In genomic region chr7:108097703-108098102, GRCh38 we compare ENCODE assay signal across 10 cellular contexts. TPM values are rescaled to one million over a fixed set of nuclear protein-coding genes. Genes with fewer than 3 reads are reported as not detected.
A peak's percentile ranks its signal among the peaks of the same experiment; 100 is the strongest.
DNase-seq lines count a peak whose midpoint lies in the region; ATAC-seq, FAIRE-seq and TF ChIP-seq lines count a peak whose summit lies in the region.
"Had no signal": no experiment of that assay in that cellular context is flagged by ENCODE, and none has a peak within 500 bp of the region (broad histone marks: within the 10 kb centered on the region; RNA-seq: fewer than 3 reads in every experiment).

No MANE protein-coding gene starts in this region.

- 46% methylated on average over 7 of the region's 7 CpGs for WGBS in K562 (ENCODE audit: insufficient coverage, low coverage, missing lambda C conversion rate)

- no peak overlapping the region for H3K27ac Mint-ChIP-seq in mesothelial cell of epicardium
- no peak overlapping the region for H3K27ac Mint-ChIP-seq in T-helper 2 cell treated with Interferon-gamma antibody and Interleukin-4, amounts not matched to agents 5 μg/mL and 100 μg/mL, for 36 hours
- H3K27ac Mint-ChIP-seq: T-cell had no signal

- H3K4me3 ChIP-seq in KMS-11 (IDR thresholded peaks at IDR 0.05; ENCODE audit: insufficient read depth, low read depth, low read length) (no peak overlapping the region), K562 (no peak overlapping the region), left lung (no peak overlapping the region)

- TF ChIP-seq RAD21 in K562 (CRISPR knock-in tag; conservative IDR thresholded peaks at IDR 0.05 in 1 of 2, IDR thresholded peaks at IDR 0.05 in 1 of 2) = peak; percentile 28 to 78; a peak in 3 of 4 replicates

- no peak for TF ChIP-seq POLR2A in K562 (conservative IDR thresholded peaks at IDR 0.05)

- CTCF ChIA-PET in K562 (lab: Yijun Ruan, JAX; ENCODE audit: low intra/inter-chr PET ratio) = no interaction called here

- H3K27ac ChIP-seq in KMS-11 (no peak overlapping the region), K562 (ENCODE audit: extremely low read depth, low read depth, low read length) (no peak overlapping the region), left lung (no peak overlapping the region)

- TF ChIP-seq CTCF in KMS-11 (conservative IDR thresholded peaks at IDR 0.05; ENCODE audit: low read depth, low read length) (peak; percentile 48; the same call in 1 of the 2 replicates), K562 (IDR thresholded peaks at IDR 0.05 in 2 of 3, conservative IDR thresholded peaks at IDR 0.05 in 1 of 3; ENCODE audit: insufficient read depth in 2 of 3, low read depth in 1 of 3, low read length in 3 of 3) (peak; percentile 66 to 78 (median 73)), mesothelial cell of epicardium (IDR thresholded peaks at IDR 0.05; ENCODE audit: unreplicated experiment) (peak; percentile 40), left lung (IDR thresholded peaks at IDR 0.05) (peak in 1 of 2 donors; percentile 22)

- H3K36me3 Mint-ChIP-seq in mesothelial cell of epicardium = no peaks in the 10 kb centered on the region
- H3K36me3 Mint-ChIP-seq in T-helper 2 cell treated with Interferon-gamma antibody and Interleukin-4, amounts not matched to agents 5 μg/mL and 100 μg/mL, for 36 hours (ENCODE audit: low read depth) = no peaks in the 10 kb centered on the region
- H3K36me3 Mint-ChIP-seq: T-cell had no signal

- DNase-seq in D341Med (ENCODE audit: low spot score) (peak; percentile 59), K562 (ENCODE audit: extremely low read depth in 1 of 4, low spot score in 3 of 4) (peak; percentile 60 to 71 (median 64)), mesothelial cell of epicardium (ENCODE audit: low spot score in 2 of 2, unreplicated experiment in 2 of 2) (no peak), amygdala (lab: John Stamatoyannopoulos, UW) (no peak), NCI-H1048 (lab: John Stamatoyannopoulos, UW) (no peak), left lung (no peak)
- no peak for DNase-seq in T-helper 2 cell treated with Interferon-gamma antibody and Interleukin-4, amounts not matched to agents 5 μg/mL and 100 μg/mL, for 36 hours (ENCODE audit: low spot score)
- DNase-seq: activated effector memory CD4-positive, alpha-beta T cell treated with anti-CD3 and anti-CD28 coated beads, Interleukin-2, amount 50 U/mL, for 16 hours; T-cell had no signal

- H3K27me3 ChIP-seq in KMS-11 (ENCODE audit: insufficient read depth, low read depth) (no peaks in the 10 kb centered on the region), K562 (ENCODE audit: control insufficient read depth in 2 of 2, insufficient read depth in 2 of 2, low read length in 2 of 2) (no peaks in the 10 kb centered on the region), left lung (no peaks in the 10 kb centered on the region)

- H3K4me3 Mint-ChIP-seq in mesothelial cell of epicardium = no peak overlapping the region
- H3K4me3 Mint-ChIP-seq in T-helper 2 cell treated with Interferon-gamma antibody and Interleukin-4, amounts not matched to agents 5 μg/mL and 100 μg/mL, for 36 hours = no peak overlapping the region
- H3K4me3 Mint-ChIP-seq: T-cell had no signal

- H4K20me1 ChIP-seq in KMS-11 (ENCODE audit: insufficient read depth) (no peaks in the 10 kb centered on the region), K562 (replicated peaks; ENCODE audit: control insufficient read depth, insufficient read depth, low read length) (no peaks in the 10 kb centered on the region)

- no peaks in the 10 kb centered on the region for H3K27me3 Mint-ChIP-seq in mesothelial cell of epicardium (ENCODE audit: low read depth)
- H3K27me3 Mint-ChIP-seq in T-helper 2 cell treated with Interferon-gamma antibody and Interleukin-4, amounts not matched to agents 5 μg/mL and 100 μg/mL, for 36 hours (ENCODE audit: low read depth) = peaks cover 21% of the 10 kb centered on the region

- no peak overlapping the region for H3K4me2 ChIP-seq in KMS-11
- H3K4me2 ChIP-seq in K562 (ENCODE audit: insufficient read depth, low read length) = no peak overlapping the region

- H3K9me3 Mint-ChIP-seq in mesothelial cell of epicardium = no peaks in the 10 kb centered on the region
- no peaks in the 10 kb centered on the region for H3K9me3 Mint-ChIP-seq in T-helper 2 cell treated with Interferon-gamma antibody and Interleukin-4, amounts not matched to agents 5 μg/mL and 100 μg/mL, for 36 hours
- H3K9me3 Mint-ChIP-seq: T-cell had no signal

- in situ Hi-C loops in K562 (cut with MboI) = no loop called here

- TF ChIP-seq EP300 in K562 (IDR thresholded peaks at IDR 0.05; ENCODE audit: low read length) = no peak

- peak; percentile 68 for ATAC-seq in K562
- no peak for ATAC-seq in left lung
- ATAC-seq: T-cell had no signal

- H3K4me1 ChIP-seq in KMS-11 (ENCODE audit: low read depth, poor library complexity, severe bottlenecking) (no peaks in the 10 kb centered on the region), K562 (replicated peaks in 1 of 2; ENCODE audit: control insufficient read depth in 2 of 2, insufficient read depth in 2 of 2, low read length in 2 of 2) (peaks cover 4 to 17% of the 10 kb centered on the region in 2 experiments), left lung (peaks cover 15 to 16% of the 10 kb centered on the region in 2 donors)

- intact Hi-C loops in K562 (cut with micrococcal nuclease) = loop anchor here (5.0 kb wide), 1 partner anchor 60 kb away; no protein-coding TSS in a partner anchor
- intact Hi-C loops in left lung (cut with DNase I) = no loop called here

- H3K9me3 ChIP-seq in K562 (replicated peaks; ENCODE audit: control insufficient read depth, insufficient read depth, low read depth, low read length) (no peaks in the 10 kb centered on the region), left lung (no peaks in the 10 kb centered on the region)

- no peak overlapping the region for H2AFZ ChIP-seq in KMS-11 (ENCODE audit: low read depth)
- peak overlapping the region; percentile 42 for H2AFZ ChIP-seq in K562 (ENCODE audit: low read depth, low read length)

- POLR2A ChIA-PET in K562 (lab: Yijun Ruan, JAX) = interaction anchor here (0.9 to 1.2 kb wide), 2 partner anchors 8 to 17 kb away, joined by 3 read pairs; no protein-coding TSS in a partner anchor

- H3K4me1 Mint-ChIP-seq in mesothelial cell of epicardium = peaks cover 50% of the 10 kb centered on the region
- no peaks in the 10 kb centered on the region for H3K4me1 Mint-ChIP-seq in T-helper 2 cell treated with Interferon-gamma antibody and Interleukin-4, amounts not matched to agents 5 μg/mL and 100 μg/mL, for 36 hours (ENCODE audit: low read depth)
- H3K4me1 Mint-ChIP-seq: T-cell had no signal

- H3K79me2 ChIP-seq in KMS-11 (ENCODE audit: insufficient read depth, low read depth) = no peaks in the 10 kb centered on the region
- no peaks in the 10 kb centered on the region for H3K79me2 ChIP-seq in K562 (ENCODE audit: control insufficient read depth, insufficient read depth, low read length)

- no peaks in the 10 kb centered on the region for H3K9me1 ChIP-seq in K562 (ENCODE audit: control insufficient read depth, insufficient read depth, low read length)

- peak; percentile 42 for FAIRE-seq in K562 (lab: Jason Lieb, UNC)

- H3K36me3 ChIP-seq in KMS-11 (ENCODE audit: insufficient read depth) (no peaks in the 10 kb centered on the region), K562 (ENCODE audit: control insufficient read depth, insufficient read depth, low read length) (no peaks in the 10 kb centered on the region), left lung (no peaks in the 10 kb centered on the region)

- BruUV-seq in K562 (replicated peaks; lab: Mats Ljungman, UMichigan) = no TSS peak

- H3K9ac ChIP-seq in KMS-11 (no peak overlapping the region), K562 (ENCODE audit: insufficient read depth in 1 of 2, low read depth in 2 of 2, low read length in 2 of 2) (no peak overlapping the region)

TF ChIP-seq in K562, 482 proteins besides CTCF, POLR2A, EP300 and RAD21 (continues in another document):
- TF ChIP-seq ZNF384 (IDR thresholded peaks at IDR 0.05; ENCODE audit: low read depth, low read length) (0 out of 2 replicates have a peak, but pooled peaks have one; percentile 18), XRCC5 (IDR thresholded peaks at IDR 0.05; ENCODE audit: low read depth, low read length) (0 out of 2 replicates have a peak, but pooled peaks have one; percentile 38), ZNF57 (CRISPR knock-in tag; IDR thresholded peaks at IDR 0.05) (no peak)
- TF ChIP-seq, protein P1, sequence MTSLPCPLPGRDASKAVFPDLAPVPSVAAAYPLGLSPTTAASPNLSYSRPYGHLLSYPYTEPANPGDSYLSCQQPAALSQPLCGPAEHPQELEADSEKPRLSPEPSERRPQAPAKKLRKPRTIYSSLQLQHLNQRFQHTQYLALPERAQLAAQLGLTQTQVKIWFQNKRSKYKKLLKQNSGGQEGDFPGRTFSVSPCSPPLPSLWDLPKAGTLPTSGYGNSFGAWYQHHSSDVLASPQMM (CRISPR knock-in tag; IDR thresholded peaks at IDR 0.05) = no peak

RNA-seq across cellular contexts. Expression of gene LAMB4, which starts 32.5 kb away (rescaled TPM):
- total RNA-seq in K562 (2011; cell fraction: chromatin; rRNA removed; ENCODE audit: low replicate concordance) = not detected in 2 replicates
- total RNA-seq in K562 (2011; cell fraction: nucleolus; rRNA removed) = not detected in 2 replicates
- total RNA-seq in K562 (2011; cell fraction: nucleoplasm; rRNA removed) = 0.29 TPM in 1 of 2 replicates, not detected in the other
- total RNA-seq in K562 (2014; rRNA removed) (not detected in 2 replicates), K562 (2014; rRNA removed; fragmentation: Illumina TruSeq; extraction: Trizol) (0.07 and 0.10 TPM in 2 replicates), K562 (2015; rRNA removed; fragmentation: Illumina TruSeq; extraction: Trizol) (not detected in 2 replicates), K562 (2021) (not detected in 2 replicates), mesothelial cell of epicardium (16.8 to 21.0 TPM (median 18.3 TPM) in 3 replicates), left lung (under 1 TPM in 1 of 2 donors, not detected in 1; 0.37 TPM)
- polyA plus RNA-seq in K562 (2011; rRNA removed) (not detected in 2 replicates), K562 (2014; fragmentation: Illumina TruSeq; extraction: Trizol) (0.06 TPM in 1 of 2 replicates, not detected in the other), K562 (2014; fragmentation: Nextera tagmentation; extraction: Ambion mirVana) (under 1 TPM; 0.06 to 0.13 TPM), K562 (2014; rRNA removed) (0.12 TPM in 1 of 2 replicates, not detected in the other)
- 0.03 TPM in 1 of 2 replicates, not detected in the other for polyA plus RNA-seq in K562 (2011; cell fraction: cytosol; rRNA removed)
- polyA plus RNA-seq in K562 (2011; cell fraction: nucleus; rRNA removed) = not detected in 2 replicates
- 0.09 and 0.18 TPM in 2 replicates for polyA plus RNA-seq in K562 (2012)
- 0.21 TPM in 1 of 2 replicates, not detected in the other for polyA minus RNA-seq in K562 (2011; rRNA and poly(A)+ RNA removed)
- not detected in 2 replicates for polyA minus RNA-seq in K562 (2011; cell fraction: cytosol; rRNA and poly(A)+ RNA removed)
- polyA minus RNA-seq in K562 (2011; cell fraction: nucleus; rRNA and poly(A)+ RNA removed) = not detected in 2 replicates

Comparison
In these comparisons a context has a peak if more than half of its experiments do, and no peak if none do; other contexts are left out.
1. DNase-seq: peak in D341Med (single experiment) and K562 (4 of 4); none in mesothelial cell of epicardium (0 of 2), amygdala (0 of 56), NCI-H1048 (single experiment), T-helper 2 cell treated with Interferon-gamma antibody and Interleukin-4, amounts not matched to agents 5 μg/mL and 100 μg/mL, for 36 hours (single experiment) and left lung (0 of 2).
2. RNA of gene LAMB4, which starts 32.5 kb away (total RNA-seq): 16.8 to 21.0 TPM in mesothelial cell of epicardium; 0.37 TPM in left lung and 0.07 to 0.29 TPM in K562; every median in the first group is over 10 times any median in the second.